Comparison of ENCODE assay signal across 13 cellular contexts in genomic region chr1:1039145-1039910, GRCh38. TPM values are rescaled to one million over a fixed set of nuclear protein-coding genes. Genes with fewer than 3 reads are reported as not detected.
DNase-seq lines count a peak whose midpoint lies in the region; ATAC-seq and TF ChIP-seq lines count a peak whose summit lies in the region.
"Had no signal": no experiment of that assay in that cellular context is flagged by ENCODE, and none has a peak within 500 bp of the region (broad histone marks: within the 10 kb centered on the region; RNA-seq: fewer than 3 reads in every experiment).

No MANE protein-coding gene starts in this region.

- peaks cover 0 to 3% (median 0%) of the 10 kb centered on the region in 8 donors for H3K9me3 Mint-ChIP-seq in CD4-positive, alpha-beta memory T cell
- H3K9me3 Mint-ChIP-seq in activated CD4-positive, alpha-beta memory T cell treated with anti-CD3 and anti-CD28 coated beads, Interleukin-2, amount 10 ng/mL, durations not matched to agents 7 days and 5 days, result no peaks in the 10 kb centered on the region
- peaks cover 0 to 8% (median 0%) of the 10 kb centered on the region in 9 donors for H3K9me3 Mint-ChIP-seq in naive thymus-derived CD8-positive, alpha-beta T cell

- DNase-seq in CD4-positive, alpha-beta memory T cell, result no peak
- DNase-seq in activated CD4-positive, alpha-beta memory T cell treated with anti-CD3 and anti-CD28 coated beads, Interleukin-2, amount 10 ng/mL, durations not matched to agents 7 days and 5 days, result peak; percentile 48
- DNase-seq in naive thymus-derived CD8-positive, alpha-beta T cell, result no peak
- DNase-seq in NCI-H2171 treated with DMSO at 0.1 percent for 48 hours (lab: John Stamatoyannopoulos, UW) (no peak), hepatic stellate cell (ENCODE audit: low spot score) (no peak), iPS-NIHi7 (ENCODE audit: extremely low spot score) (no peak)
- DNase-seq: DMS 273 treated with DMSO at 0.1 percent for 48 hours; NCI-H146; stimulated activated CD4-positive, alpha-beta T cell treated with anti-CD3 and anti-CD28 coated beads, Interleukin-2, amount 100 ng/mL, for 24 hours; thyroid gland had no signal

- no peak for ATAC-seq in naive thymus-derived CD8-positive, alpha-beta T cell
- no peak for ATAC-seq in HG02759 (IDR thresholded peaks at IDR 0.05; ENCODE audit: unreplicated experiment)

- peaks cover 5 to 17% (median 10%) of the 10 kb centered on the region in 4 donors for H3K4me1 Mint-ChIP-seq in CD4-positive, alpha-beta memory T cell
- H3K4me1 Mint-ChIP-seq in activated CD4-positive, alpha-beta memory T cell treated with anti-CD3 and anti-CD28 coated beads, Interleukin-2, amount 10 ng/mL, durations not matched to agents 7 days and 5 days, result peaks cover 19% of the 10 kb centered on the region
- peaks cover 19 to 32% (median 20%) of the 10 kb centered on the region in 4 donors for H3K4me1 Mint-ChIP-seq in naive thymus-derived CD8-positive, alpha-beta T cell

- intact Hi-C loops in CD4-positive, alpha-beta memory T cell (cut with micrococcal nuclease), result no loop called here

- H3K27me3 ChIP-seq in CD4-positive, alpha-beta memory T cell (ENCODE audit: insufficient read depth, low read length), result peaks cover 7% of the 10 kb centered on the region
- H3K27me3 ChIP-seq: thyroid gland had no signal

- H3K4me1 ChIP-seq in CD4-positive, alpha-beta memory T cell (ENCODE audit: insufficient read depth, low read length), result peaks cover 17% of the 10 kb centered on the region
- H3K4me1 ChIP-seq in HEK293 (ENCODE audit: control insufficient read depth, insufficient read depth, low read length), result no peaks in the 10 kb centered on the region

- CTCF ChIA-PET in CD4-positive, alpha-beta memory T cell (lab: Charles Lee; ENCODE audit: partially characterized antibody), result interaction anchor here (1.3 to 1.5 kb wide), 5 partner anchors 8 to 54 kb away, joined by 3 read pairs; partner anchors contain the start of gene ISG15
- CTCF ChIA-PET in HEK293 (lab: Yijun Ruan, JAX), result no interaction called here
- CTCF ChIA-PET in activated CD4-positive, alpha-beta memory T cell treated with anti-CD3 and anti-CD28 coated beads, Interleukin-2, amount 10 ng/mL, durations not matched to agents 7 days and 5 days (lab: Charles Lee), result interaction anchor here (1.0 to 2.2 kb wide), 4 partner anchors 22 to 54 kb away, joined by 4 to 7 read pairs (median 5); partner anchors contain the start of gene ISG15

- H3K36me3 ChIP-seq in CD4-positive, alpha-beta memory T cell (ENCODE audit: insufficient read depth, low read length), result no peaks in the 10 kb centered on the region
- H3K36me3 ChIP-seq in HEK293 (ENCODE audit: control insufficient read depth in 2 of 2, insufficient read depth in 1 of 2, low read length in 2 of 2), result peaks cover 0 to 49% of the 10 kb centered on the region in 2 experiments; a peak in 1 of 3 replicates

- H3K27ac Mint-ChIP-seq in CD4-positive, alpha-beta memory T cell, result peak overlapping the region in 2 of 7 donors; percentile 58 to 69
- H3K27ac Mint-ChIP-seq in activated CD4-positive, alpha-beta memory T cell treated with anti-CD3 and anti-CD28 coated beads, Interleukin-2, amount 10 ng/mL, durations not matched to agents 7 days and 5 days, result peak overlapping the region; percentile 28
- H3K27ac Mint-ChIP-seq in naive thymus-derived CD8-positive, alpha-beta T cell, result peak overlapping the region in 5 of 10 donors; percentile 31 to 85 (median 74)

- peaks cover 12 to 13% of the 10 kb centered on the region in 2 donors for H3K27me3 Mint-ChIP-seq in CD4-positive, alpha-beta memory T cell
- H3K27me3 Mint-ChIP-seq in activated CD4-positive, alpha-beta memory T cell treated with anti-CD3 and anti-CD28 coated beads, Interleukin-2, amount 10 ng/mL, durations not matched to agents 7 days and 5 days, result peaks cover 31% of the 10 kb centered on the region
- peaks cover 0 to 10% (median 0%) of the 10 kb centered on the region in 5 donors for H3K27me3 Mint-ChIP-seq in naive thymus-derived CD8-positive, alpha-beta T cell

- no peaks in the 10 kb centered on the region for H3K36me3 Mint-ChIP-seq in CD4-positive, alpha-beta memory T cell
- H3K36me3 Mint-ChIP-seq in activated CD4-positive, alpha-beta memory T cell treated with anti-CD3 and anti-CD28 coated beads, Interleukin-2, amount 10 ng/mL, durations not matched to agents 7 days and 5 days (ENCODE audit: low read depth), result no peaks in the 10 kb centered on the region
- H3K36me3 Mint-ChIP-seq in naive thymus-derived CD8-positive, alpha-beta T cell, result no peaks in the 10 kb centered on the region

- TF ChIP-seq CTCF in HEK293 (tag by site-specific recombination; IDR thresholded peaks at IDR 0.05), result no peak

- H3K27ac ChIP-seq in CD4-positive, alpha-beta memory T cell (ENCODE audit: low read depth, low read length), result no peak overlapping the region
- no peak overlapping the region for H3K27ac ChIP-seq in HEK293 (ENCODE audit: extremely low read depth, low read depth, low read length)
- H3K27ac ChIP-seq: epithelial cell of prostate, thyroid gland had no signal

- peak overlapping the region in 1 of 2 donors; percentile 70 for H3K4me3 ChIP-seq in CD4-positive, alpha-beta memory T cell (ENCODE audit: low read length in 2 of 2)
- no peak overlapping the region for H3K4me3 ChIP-seq in HEK293 (ENCODE audit: low read depth, low read length)

- H3K4me3 Mint-ChIP-seq in CD4-positive, alpha-beta memory T cell, result peak overlapping the region; percentile 59 to 83 (median 67)
- peak overlapping the region; percentile 69 for H3K4me3 Mint-ChIP-seq in activated CD4-positive, alpha-beta memory T cell treated with anti-CD3 and anti-CD28 coated beads, Interleukin-2, amount 10 ng/mL, durations not matched to agents 7 days and 5 days
- peak overlapping the region; percentile 57 to 84 (median 79) for H3K4me3 Mint-ChIP-seq in naive thymus-derived CD8-positive, alpha-beta T cell

- no peaks in the 10 kb centered on the region for H3K9me3 ChIP-seq in CD4-positive, alpha-beta memory T cell (ENCODE audit: control insufficient read depth in 1 of 2, low read length in 2 of 2)
- no peaks in the 10 kb centered on the region for H3K9me3 ChIP-seq in HEK293 (ENCODE audit: control insufficient read depth, insufficient read depth, low read depth, low read length)
- H3K9me3 ChIP-seq: thyroid gland had no signal

- POLR2A ChIA-PET in CD4-positive, alpha-beta memory T cell (lab: Charles Lee; ENCODE audit: partially characterized antibody), result interaction anchor here (1.1 to 2.1 kb wide), 2 partner anchors 26 to 336 kb away, joined by 3 to 10 read pairs; partner anchors contain the start of genes AURKAIP1 and ISG15
- POLR2A ChIA-PET in HEK293 (lab: Yijun Ruan, JAX), result interaction anchor here (0.6 to 1.1 kb wide), 3 partner anchors 17 to 40 kb away, joined by 3 to 11 read pairs (median 7); partner anchors contain the start of gene HES4
- POLR2A ChIA-PET in activated CD4-positive, alpha-beta memory T cell treated with anti-CD3 and anti-CD28 coated beads, Interleukin-2, amount 10 ng/mL, durations not matched to agents 7 days and 5 days (lab: Charles Lee), result interaction anchor here (0.8 to 3.1 kb wide), 7 partner anchors 15 to 268 kb away, joined by 3 to 25 read pairs (median 4); partner anchors contain the start of genes AGRN and ISG15
- POLR2A ChIA-PET in naive thymus-derived CD8-positive, alpha-beta T cell (lab: Charles Lee), result interaction anchor here (0.6 to 3.0 kb wide), 8 partner anchors 15 to 430 kb away, joined by 3 to 12 read pairs (median 6); no protein-coding TSS in a partner anchor

RNA-seq across cellular contexts. Expression of gene AGRN, which starts 19.4 kb away (rescaled TPM):
- total RNA-seq in CD4-positive, alpha-beta memory T cell, result 1 to 10 TPM; 1.2 to 1.4 TPM
- polyA plus RNA-seq in CD4-positive, alpha-beta memory T cell, result not detected
- total RNA-seq in activated CD4-positive, alpha-beta memory T cell treated with anti-CD3 and anti-CD28 coated beads, Interleukin-2, amount 10 ng/mL, durations not matched to agents 7 days and 5 days, result 10 to 100 TPM; 18.3 to 22.8 TPM
- total RNA-seq in naive thymus-derived CD8-positive, alpha-beta T cell, result 1 to 10 TPM; 6.2 to 6.4 TPM
- under 1 TPM; 0.15 to 0.71 (median 0.47) TPM for polyA plus RNA-seq in naive thymus-derived CD8-positive, alpha-beta T cell

RNA-seq across cellular contexts. Expression of gene ISG15, which starts 26.0 kb away (rescaled TPM):
- 10 to 100 TPM; 31.6 to 33.2 TPM for total RNA-seq in CD4-positive, alpha-beta memory T cell
- 100 to 1,000 TPM; 212 to 309 TPM for polyA plus RNA-seq in CD4-positive, alpha-beta memory T cell
- total RNA-seq in activated CD4-positive, alpha-beta memory T cell treated with anti-CD3 and anti-CD28 coated beads, Interleukin-2, amount 10 ng/mL, durations not matched to agents 7 days and 5 days, result 100 to 1,000 TPM; 593 to 623 TPM
- total RNA-seq in naive thymus-derived CD8-positive, alpha-beta T cell, result 10 to 100 TPM; 30.3 to 30.7 TPM
- 100 to 1,000 TPM; 133 to 220 (median 217) TPM for polyA plus RNA-seq in naive thymus-derived CD8-positive, alpha-beta T cell

RNA-seq across cellular contexts. Expression of gene RNF223, which starts 34.8 kb away (rescaled TPM):
- total RNA-seq in CD4-positive, alpha-beta memory T cell, result not detected
- polyA plus RNA-seq in CD4-positive, alpha-beta memory T cell, result not detected
- total RNA-seq in activated CD4-positive, alpha-beta memory T cell treated with anti-CD3 and anti-CD28 coated beads, Interleukin-2, amount 10 ng/mL, durations not matched to agents 7 days and 5 days, result not detected
- not detected for total RNA-seq in naive thymus-derived CD8-positive, alpha-beta T cell
- polyA plus RNA-seq in naive thymus-derived CD8-positive, alpha-beta T cell, result not detected
- total RNA-seq: thyroid gland had no signal

RNA-seq across cellular contexts. Expression of gene HES4, which starts 39.4 kb away (rescaled TPM):
- total RNA-seq in CD4-positive, alpha-beta memory T cell, result not detected
- polyA plus RNA-seq in CD4-positive, alpha-beta memory T cell, result under 1 TPM in 1 of 2 donors, not detected in 1; 0.36 TPM
- total RNA-seq in activated CD4-positive, alpha-beta memory T cell treated with anti-CD3 and anti-CD28 coated beads, Interleukin-2, amount 10 ng/mL, durations not matched to agents 7 days and 5 days, result under 1 TPM in 1 of 2 experiments, not detected in 1; 0.23 TPM
- not detected for total RNA-seq in naive thymus-derived CD8-positive, alpha-beta T cell
- polyA plus RNA-seq in naive thymus-derived CD8-positive, alpha-beta T cell, result under 1 TPM in 1 of 3 donors, not detected in 2; 0.85 TPM

RNA-seq across cellular contexts. Expression of gene PERM1, which starts 57.4 kb away (rescaled TPM):
- not detected for total RNA-seq in CD4-positive, alpha-beta memory T cell
- under 1 TPM in 1 of 2 donors, not detected in 1; 0.16 TPM for polyA plus RNA-seq in CD4-positive, alpha-beta memory T cell
- total RNA-seq in activated CD4-positive, alpha-beta memory T cell treated with anti-CD3 and anti-CD28 coated beads, Interleukin-2, amount 10 ng/mL, durations not matched to agents 7 days and 5 days, result not detected
- total RNA-seq in naive thymus-derived CD8-positive, alpha-beta T cell, result not detected
- polyA plus RNA-seq in naive thymus-derived CD8-positive, alpha-beta T cell, result not detected

Comparison
In these comparisons a context has a peak if more than half of its experiments do, and no peak if none do; other contexts are left out.
1. RNA of gene ISG15, which starts 26.0 kb away (total RNA-seq): 593 to 623 TPM in activated CD4-positive, alpha-beta memory T cell treated with anti-CD3 and anti-CD28 coated beads, Interleukin-2, amount 10 ng/mL, durations not matched to agents 7 days and 5 days; 31.6 to 33.2 TPM in CD4-positive, alpha-beta memory T cell and 30.3 to 30.7 TPM in naive thymus-derived CD8-positive, alpha-beta T cell; every median in the first group is over 10 times any median in the second.
2. Peak in every context shown above with its lines, with median percentiles within 50 percentile points of each other: H3K4me3 Mint-ChIP-seq.